ENCODE assay signal across 18 cellular contexts in the genomic region with DNA sequence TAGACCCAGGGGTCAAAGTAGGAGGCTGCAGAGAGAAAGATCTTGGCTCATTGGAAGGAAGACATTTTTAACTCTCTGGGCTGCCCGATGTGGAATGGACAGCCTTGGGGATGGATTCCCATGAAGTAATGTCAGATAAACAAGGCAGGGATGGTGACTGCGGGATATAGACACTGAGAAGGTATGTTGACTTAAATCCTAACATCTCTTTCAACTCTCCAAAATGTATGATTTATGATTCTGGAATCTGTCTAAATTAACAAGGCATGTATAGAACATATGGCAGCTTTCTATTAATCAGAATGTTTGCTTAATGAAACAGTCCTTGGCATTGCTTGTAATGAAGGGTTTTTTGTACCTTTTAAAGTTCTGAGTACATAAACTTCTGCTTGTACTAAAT. TPM values are rescaled to one million over a fixed set of nuclear protein-coding genes. Genes with fewer than 3 reads are reported as not detected.
DNase-seq lines count a peak whose midpoint lies in the region; ATAC-seq, FAIRE-seq and TF ChIP-seq lines count a peak whose summit lies in the region.
"Had no signal": no experiment of that assay in that cellular context is flagged by ENCODE, and none has a peak within 500 bp of the region (broad histone marks: within the 10 kb centered on the region; RNA-seq: fewer than 3 reads in every experiment).

No MANE protein-coding gene starts in this region.

- FAIRE-seq in bronchial epithelial cell (lab: Jason Lieb, UNC) = no peak
- FAIRE-seq in GM12891 (lab: Jason Lieb, UNC) = no peak
- FAIRE-seq in H54 (lab: Jason Lieb, UNC) = no peak
- FAIRE-seq: D721Med, H1, K562 had no signal

- TF ChIP-seq POLR2A in GM12891 (IDR thresholded peaks at IDR 0.05; ENCODE audit: low read depth, low read length) (no peak), H54 (IDR thresholded peaks at IDR 0.05; ENCODE audit: low read depth, low read length) (no peak)

- no peaks in the 10 kb centered on the region for H3K27me3 ChIP-seq in bronchial epithelial cell (ENCODE audit: control insufficient read depth, insufficient read depth, low read length)

- H3K36me3 ChIP-seq in bronchial epithelial cell (ENCODE audit: control insufficient read depth, insufficient read depth, low read length) = no peaks in the 10 kb centered on the region

- DNase-seq in NCI-H1417 (lab: John Stamatoyannopoulos, UW) = peak in 2 of 3 experiments; percentile 6 to 18
- DNase-seq in NCI-H1417 treated with DMSO at 0.1 percent for 48 hours (lab: John Stamatoyannopoulos, UW) = no peak
- DNase-seq in NCI-H69 (lab: John Stamatoyannopoulos, UW) = peak; percentile 74
- DNase-seq in bronchial epithelial cell (ENCODE audit: low read depth) = peak; percentile 63
- DNase-seq in GM12891 (ENCODE audit: insufficient read length, low spot score) = no peak
- DNase-seq in H54 (ENCODE audit: insufficient read length, low spot score) = no peak
- DNase-seq in progenitor cell of endocrine pancreas (ENCODE audit: low spot score, unreplicated experiment) = no peak
- DNase-seq: CD8-positive, alpha-beta T cell; COR-L47; DMS153; DMS79 treated with DMSO at 0.1 percent for 48 hours had no signal

- no peak overlapping the region for H3K27ac Mint-ChIP-seq in progenitor cell of endocrine pancreas
- H3K27ac Mint-ChIP-seq: CD14-positive monocyte; CD8-positive, alpha-beta T cell had no signal

- peaks cover 13% of the 10 kb centered on the region for H3K27me3 Mint-ChIP-seq in progenitor cell of endocrine pancreas

- no peaks in the 10 kb centered on the region for H3K36me3 Mint-ChIP-seq in progenitor cell of endocrine pancreas (ENCODE audit: insufficient read depth)
- H3K36me3 Mint-ChIP-seq: CD14-positive monocyte; CD8-positive, alpha-beta T cell had no signal

- H3K9me3 Mint-ChIP-seq in progenitor cell of endocrine pancreas (ENCODE audit: low read depth) = no peaks in the 10 kb centered on the region
- H3K9me3 Mint-ChIP-seq: CD8-positive, alpha-beta T cell had no signal

- no peak for ATAC-seq in GM21529 (IDR thresholded peaks at IDR 0.05; ENCODE audit: unreplicated experiment)
- ATAC-seq: CD8-positive, alpha-beta T cell; HCT116; K562 had no signal

- TF ChIP-seq CTCF in bronchial epithelial cell (IDR thresholded peaks at IDR 0.05; ENCODE audit: insufficient read depth, low read length, severe bottlenecking) = no peak
- TF ChIP-seq CTCF in progenitor cell of endocrine pancreas (IDR thresholded peaks at IDR 0.05; ENCODE audit: unreplicated experiment) = no peak

- no peak overlapping the region for H3K4me3 ChIP-seq in bronchial epithelial cell (ENCODE audit: low read depth, low read length)
- H3K4me3 ChIP-seq: K562 had no signal

- H3K4me1 Mint-ChIP-seq in progenitor cell of endocrine pancreas (ENCODE audit: low read depth) = no peaks in the 10 kb centered on the region
- H3K4me1 Mint-ChIP-seq: CD14-positive monocyte had no signal

- H3K4me3 Mint-ChIP-seq in progenitor cell of endocrine pancreas (ENCODE audit: low read depth) = no peak overlapping the region
- H3K4me3 Mint-ChIP-seq: CD14-positive monocyte; CD8-positive, alpha-beta T cell had no signal

TF ChIP-seq in GM12891, 5 proteins besides CTCF, POLR2A, EP300 and RAD21:
- TF ChIP-seq POU2F2 (IDR thresholded peaks at IDR 0.05; ENCODE audit: low read depth, low read length) = no peak
- no peak for TF ChIP-seq PAX5 (IDR thresholded peaks at IDR 0.05; ENCODE audit: insufficient read depth, low read length, severe bottlenecking)
- no peak for TF ChIP-seq POLR2AphosphoS5 (IDR thresholded peaks at IDR 0.05; ENCODE audit: low read depth, low read length)
- no peak for TF ChIP-seq SPI1 (IDR thresholded peaks at IDR 0.05; ENCODE audit: low read depth, low read length)
- TF ChIP-seq TAF1 (IDR thresholded peaks at IDR 0.05; ENCODE audit: low read depth, low read length) = no peak

RNA-seq across cellular contexts. Expression of gene VSTM5, which starts 56.1 kb away (rescaled TPM):
- 0.51 and 0.79 TPM in 2 replicates for total RNA-seq in bronchial epithelial cell
- polyA plus RNA-seq in GM12891 (2012; ENCODE audit: low read depth, missing spikeins) = not detected
- total RNA-seq in progenitor cell of endocrine pancreas = 0.27 and 0.31 TPM in 2 replicates
- total RNA-seq: A673; CD8-positive, alpha-beta T cell; K562 had no signal
- polyA plus RNA-seq: CD14-positive monocyte had no signal

Comparison
In these comparisons a context has a peak if more than half of its experiments do, and no peak if none do; other contexts are left out.
1. DNase-seq: peak in NCI-H1417 (2 of 3), NCI-H69 (single experiment) and bronchial epithelial cell (single experiment); none in NCI-H1417 treated with DMSO at 0.1 percent for 48 hours (single experiment), GM12891 (single experiment), H54 (single experiment) and progenitor cell of endocrine pancreas (single experiment).